Comparison of ENCODE assay signal across 1 cellular context in genomic region chr1:210362526-210362925, GRCh38.
TF ChIP-seq lines count a peak whose summit lies in the region.

No MANE protein-coding gene starts in this region.

TF ChIP-seq in endothelial cell of umbilical vein, 7 proteins besides CTCF, POLR2A, EP300 and RAD21 (continued from another document):
- TF ChIP-seq MAX (IDR thresholded peaks at IDR 0.05; ENCODE audit: insufficient read depth, insufficient read length) (no peak), FOS (IDR thresholded peaks at IDR 0.05; ENCODE audit: borderline replicate concordance, insufficient read depth, low read length) (no peak)
